In genomic region chr5:88588609-88589008, GRCh38 we compare ENCODE assay signal across 24 cellular contexts.
"Had no signal": no experiment of that assay in that cellular context is flagged by ENCODE, and none has a peak within 500 bp of the region (broad histone marks: within the 10 kb centered on the region; RNA-seq: fewer than 3 reads in every experiment).

No MANE protein-coding gene starts in this region.

- H3K4me3 ChIP-seq: colonic mucosa, coronary artery, dorsolateral prefrontal cortex, esophagus muscularis mucosa, esophagus squamous epithelium, gastrocnemius medialis, gastroesophageal sphincter, heart left ventricle, heart right ventricle had no signal

- H3K36me3 ChIP-seq: colonic mucosa, esophagus muscularis mucosa, esophagus squamous epithelium, gastrocnemius medialis, gastroesophageal sphincter, heart left ventricle, heart right ventricle had no signal

- H3K27ac ChIP-seq: colonic mucosa, coronary artery, dorsolateral prefrontal cortex, epithelial cell of prostate, esophagus muscularis mucosa, esophagus squamous epithelium, foreskin keratinocyte, gastrocnemius medialis, gastroesophageal sphincter, heart left ventricle, heart right ventricle had no signal

- H3K9me3 ChIP-seq: colonic mucosa, gastrocnemius medialis had no signal

- H3K27me3 ChIP-seq: colonic mucosa, dorsolateral prefrontal cortex, esophagus muscularis mucosa, esophagus squamous epithelium, foreskin keratinocyte, gastrocnemius medialis, heart left ventricle, heart right ventricle had no signal

- ATAC-seq: effector memory CD8-positive, alpha-beta T cell; esophagus mucosa; foreskin keratinocyte; gastrocnemius medialis; gastroesophageal sphincter; heart left ventricle; heart right ventricle had no signal

- DNase-seq: colonic mucosa; cortex of kidney; dermis blood vessel endothelial cell; dorsolateral prefrontal cortex; effector CD4-positive, alpha-beta T cell; effector CD8-positive, alpha-beta T cell; effector memory CD4-positive, alpha-beta T cell; effector memory CD8-positive, alpha-beta T cell; endodermal cell; erythroblast; esophagus squamous epithelium; foreskin fibroblast; foreskin keratinocyte; foreskin melanocyte; gastrocnemius medialis; glutamatergic neuron; head of caudate nucleus; heart left ventricle; heart right ventricle had no signal

- H3K4me1 ChIP-seq: colonic mucosa, esophagus muscularis mucosa, esophagus squamous epithelium, foreskin keratinocyte, gastrocnemius medialis, gastroesophageal sphincter, heart left ventricle, heart right ventricle had no signal
